Comparison of ENCODE assay signal across 8 cellular contexts in genomic region chr9:137255448-137256114, GRCh38.
A peak's percentile ranks its signal among the peaks of the same experiment; 100 is the strongest.
DNase-seq lines count a peak whose midpoint lies in the region; ATAC-seq and TF ChIP-seq lines count a peak whose summit lies in the region.

No MANE protein-coding gene starts in this region.

- H3K4me3 ChIP-seq in AG10803 (ENCODE audit: low read length): peak overlapping the region; percentile 91

- in situ Hi-C loops in KBM-7 (cut with MboI; ENCODE audit: low pct_unique_long_range_greater_than_20kb, low sequenced_read_pairs): no loop called here

- DNase-seq in AG10803 (ENCODE audit: low read depth): peak; percentile 24
- DNase-seq in KBM-7: peak; percentile 45
- peak; percentile 23 for DNase-seq in iris pigment epithelial cell (ENCODE audit: low read depth)
- no peak for DNase-seq in stimulated activated naive B cell treated with anti-CD40 and anti-IgM and Interleukin-4, amounts not matched to agents 10 μg/mL and 1 μg/mL and 100 μg/mL, for 72 hours
- no peak for DNase-seq in COLO829 (ENCODE audit: low spot score)
- no peak for DNase-seq in stimulated activated CD4-positive, alpha-beta T cell treated with anti-CD3 and anti-CD28 coated beads, Interleukin-2, amount 100 ng/mL, for 48 hours

- peaks cover 18 to 32% of the 10 kb centered on the region in 2 donors for H3K4me1 Mint-ChIP-seq in stimulated activated naive B cell treated with anti-CD40 and anti-IgM and Interleukin-4, amounts not matched to agents 10 μg/mL and 1 μg/mL and 100 μg/mL, for 72 hours

- H3K36me3 Mint-ChIP-seq in stimulated activated naive B cell treated with anti-CD40 and anti-IgM and Interleukin-4, amounts not matched to agents 10 μg/mL and 1 μg/mL and 100 μg/mL, for 72 hours: peaks cover 0 to 8% of the 10 kb centered on the region in 2 donors

- peak overlapping the region; percentile 30 for H3K27ac ChIP-seq in angular gyrus (ENCODE audit: low read depth, low read length)

- TF ChIP-seq CTCF in AG10803 (conservative IDR thresholded peaks at IDR 0.05; ENCODE audit: low read length): no peak

- ATAC-seq in GM19023 (IDR thresholded peaks at IDR 0.05; ENCODE audit: unreplicated experiment): peak; percentile 25
- peak; percentile 54 to 62 for ATAC-seq in stimulated activated naive B cell treated with anti-CD40 and anti-IgM and Interleukin-4, amounts not matched to agents 10 μg/mL and 1 μg/mL and 100 μg/mL, for 72 hours (replicated peaks)

- H3K4me3 Mint-ChIP-seq in stimulated activated naive B cell treated with anti-CD40 and anti-IgM and Interleukin-4, amounts not matched to agents 10 μg/mL and 1 μg/mL and 100 μg/mL, for 72 hours: peak overlapping the region; percentile 81 to 82

- H3K27me3 Mint-ChIP-seq in stimulated activated naive B cell treated with anti-CD40 and anti-IgM and Interleukin-4, amounts not matched to agents 10 μg/mL and 1 μg/mL and 100 μg/mL, for 72 hours: no peaks in the 10 kb centered on the region

- H3K27ac Mint-ChIP-seq in stimulated activated naive B cell treated with anti-CD40 and anti-IgM and Interleukin-4, amounts not matched to agents 10 μg/mL and 1 μg/mL and 100 μg/mL, for 72 hours: peak overlapping the region; percentile 77

- no peaks in the 10 kb centered on the region for H3K9me3 Mint-ChIP-seq in stimulated activated naive B cell treated with anti-CD40 and anti-IgM and Interleukin-4, amounts not matched to agents 10 μg/mL and 1 μg/mL and 100 μg/mL, for 72 hours

Comparison
In these comparisons a context has a peak if more than half of its experiments do, and no peak if none do; other contexts are left out.
1. DNase-seq: peak in AG10803 (single experiment), KBM-7 (single experiment) and iris pigment epithelial cell (single experiment); none in stimulated activated naive B cell treated with anti-CD40 and anti-IgM and Interleukin-4, amounts not matched to agents 10 μg/mL and 1 μg/mL and 100 μg/mL, for 72 hours (single experiment), COLO829 (single experiment) and stimulated activated CD4-positive, alpha-beta T cell treated with anti-CD3 and anti-CD28 coated beads, Interleukin-2, amount 100 ng/mL, for 48 hours (0 of 2).